Comparison of ENCODE assay signal across 1 cellular context in genomic region chr15:43144512-43144911, GRCh38.
TF ChIP-seq lines count a peak whose summit lies in the region.

No MANE protein-coding gene starts in this region.

TF ChIP-seq in HepG2, 621 proteins besides CTCF, POLR2A, EP300 and RAD21:
- TF ChIP-seq, protein P1, sequence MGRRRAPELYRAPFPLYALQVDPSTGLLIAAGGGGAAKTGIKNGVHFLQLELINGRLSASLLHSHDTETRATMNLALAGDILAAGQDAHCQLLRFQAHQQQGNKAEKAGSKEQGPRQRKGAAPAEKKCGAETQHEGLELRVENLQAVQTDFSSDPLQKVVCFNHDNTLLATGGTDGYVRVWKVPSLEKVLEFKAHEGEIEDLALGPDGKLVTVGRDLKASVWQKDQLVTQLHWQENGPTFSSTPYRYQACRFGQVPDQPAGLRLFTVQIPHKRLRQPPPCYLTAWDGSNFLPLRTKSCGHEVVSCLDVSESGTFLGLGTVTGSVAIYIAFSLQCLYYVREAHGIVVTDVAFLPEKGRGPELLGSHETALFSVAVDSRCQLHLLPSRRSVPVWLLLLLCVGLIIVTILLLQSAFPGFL (CRISPR knock-in tag; IDR thresholded peaks at IDR 0.05) = no peak
- TF ChIP-seq RAD51 (IDR thresholded peaks at IDR 0.05; ENCODE audit: borderline replicate concordance) (no peak), ZSCAN12 (CRISPR knock-in tag; IDR thresholded peaks at IDR 0.05) (no peak), EED (CRISPR knock-in tag; IDR thresholded peaks at IDR 0.05) (no peak), ZNF496 (CRISPR knock-in tag; IDR thresholded peaks at IDR 0.05; ENCODE audit: insufficient replicate concordance) (no peak), KAT2B (IDR thresholded peaks at IDR 0.05; ENCODE audit: borderline replicate concordance, low read depth, low read length) (no peak), HDAC2 (CRISPR knock-in tag; IDR thresholded peaks at IDR 0.05) (no peak), GTF2F1 (IDR thresholded peaks at IDR 0.05; ENCODE audit: low read length) (no peak)
- TF ChIP-seq, protein P2, sequence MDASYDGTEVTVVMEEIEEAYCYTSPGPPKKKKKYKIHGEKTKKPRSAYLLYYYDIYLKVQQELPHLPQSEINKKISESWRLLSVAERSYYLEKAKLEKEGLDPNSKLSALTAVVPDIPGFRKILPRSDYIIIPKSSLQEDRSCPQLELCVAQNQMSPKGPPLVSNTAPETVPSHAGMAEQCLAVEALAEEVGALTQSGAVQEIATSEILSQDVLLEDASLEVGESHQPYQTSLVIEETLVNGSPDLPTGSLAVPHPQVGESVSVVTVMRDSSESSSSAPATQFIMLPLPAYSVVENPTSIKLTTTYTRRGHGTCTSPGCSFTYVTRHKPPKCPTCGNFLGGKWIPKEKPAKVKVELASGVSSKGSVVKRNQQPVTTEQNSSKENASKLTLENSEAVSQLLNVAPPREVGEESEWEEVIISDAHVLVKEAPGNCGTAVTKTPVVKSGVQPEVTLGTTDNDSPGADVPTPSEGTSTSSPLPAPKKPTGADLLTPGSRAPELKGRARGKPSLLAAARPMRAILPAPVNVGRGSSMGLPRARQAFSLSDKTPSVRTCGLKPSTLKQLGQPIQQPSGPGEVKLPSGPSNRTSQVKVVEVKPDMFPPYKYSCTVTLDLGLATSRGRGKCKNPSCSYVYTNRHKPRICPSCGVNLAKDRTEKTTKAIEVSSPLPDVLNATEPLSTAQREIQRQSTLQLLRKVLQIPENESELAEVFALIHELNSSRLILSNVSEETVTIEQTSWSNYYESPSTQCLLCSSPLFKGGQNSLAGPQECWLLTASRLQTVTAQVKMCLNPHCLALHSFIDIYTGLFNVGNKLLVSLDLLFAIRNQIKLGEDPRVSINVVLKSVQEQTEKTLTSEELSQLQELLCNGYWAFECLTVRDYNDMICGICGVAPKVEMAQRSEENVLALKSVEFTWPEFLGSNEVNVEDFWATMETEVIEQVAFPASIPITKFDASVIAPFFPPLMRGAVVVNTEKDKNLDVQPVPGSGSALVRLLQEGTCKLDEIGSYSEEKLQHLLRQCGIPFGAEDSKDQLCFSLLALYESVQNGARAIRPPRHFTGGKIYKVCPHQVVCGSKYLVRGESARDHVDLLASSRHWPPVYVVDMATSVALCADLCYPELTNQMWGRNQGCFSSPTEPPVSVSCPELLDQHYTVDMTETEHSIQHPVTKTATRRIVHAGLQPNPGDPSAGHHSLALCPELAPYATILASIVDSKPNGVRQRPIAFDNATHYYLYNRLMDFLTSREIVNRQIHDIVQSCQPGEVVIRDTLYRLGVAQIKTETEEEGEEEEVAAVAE (CRISPR knock-in tag; IDR thresholded peaks at IDR 0.05; ENCODE audit: borderline replicate concordance) = no peak
- TF ChIP-seq, protein P3, sequence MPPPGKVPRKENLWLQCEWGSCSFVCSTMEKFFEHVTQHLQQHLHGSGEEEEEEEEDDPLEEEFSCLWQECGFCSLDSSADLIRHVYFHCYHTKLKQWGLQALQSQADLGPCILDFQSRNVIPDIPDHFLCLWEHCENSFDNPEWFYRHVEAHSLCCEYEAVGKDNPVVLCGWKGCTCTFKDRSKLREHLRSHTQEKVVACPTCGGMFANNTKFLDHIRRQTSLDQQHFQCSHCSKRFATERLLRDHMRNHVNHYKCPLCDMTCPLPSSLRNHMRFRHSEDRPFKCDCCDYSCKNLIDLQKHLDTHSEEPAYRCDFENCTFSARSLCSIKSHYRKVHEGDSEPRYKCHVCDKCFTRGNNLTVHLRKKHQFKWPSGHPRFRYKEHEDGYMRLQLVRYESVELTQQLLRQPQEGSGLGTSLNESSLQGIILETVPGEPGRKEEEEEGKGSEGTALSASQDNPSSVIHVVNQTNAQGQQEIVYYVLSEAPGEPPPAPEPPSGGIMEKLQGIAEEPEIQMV (CRISPR knock-in tag; IDR thresholded peaks at IDR 0.05; ENCODE audit: low read depth) = no peak
